Comparison of ENCODE assay signal across 19 cellular contexts in genomic region chr17:12620200-12620720, GRCh38. TPM values are rescaled to one million over a fixed set of nuclear protein-coding genes. Genes with fewer than 3 reads are reported as not detected.
DNase-seq lines count a peak whose midpoint lies in the region; ATAC-seq and TF ChIP-seq lines count a peak whose summit lies in the region.
"Had no signal": no experiment of that assay in that cellular context is flagged by ENCODE, and none has a peak within 500 bp of the region (broad histone marks: within the 10 kb centered on the region; RNA-seq: fewer than 3 reads in every experiment).

No MANE protein-coding gene starts in this region.

- no peaks in the 10 kb centered on the region for H3K4me1 Mint-ChIP-seq in activated naive CD8-positive, alpha-beta T cell treated with anti-CD3 and anti-CD28 coated beads, Interleukin-2, amount 50 U/mL, for 24 hours
- H3K4me1 Mint-ChIP-seq: activated T-helper 17 cell treated with anti-CD3 and anti-CD28 coated beads, Interleukin-2, amount 50 U/mL, for 72 hours; naive thymus-derived CD4-positive, alpha-beta T cell had no signal

- no peak overlapping the region for H3K27ac Mint-ChIP-seq in activated naive CD8-positive, alpha-beta T cell treated with anti-CD3 and anti-CD28 coated beads, Interleukin-2, amount 50 U/mL, for 24 hours
- H3K27ac Mint-ChIP-seq: activated CD4-positive, alpha-beta memory T cell treated with anti-CD3 and anti-CD28 coated beads for 36 hours; activated T-helper 17 cell treated with anti-CD3 and anti-CD28 coated beads, Interleukin-2, amount 50 U/mL, for 72 hours; naive thymus-derived CD4-positive, alpha-beta T cell had no signal

- H3K9me3 ChIP-seq in HEK293 (ENCODE audit: control insufficient read depth, insufficient read depth, low read depth, low read length): no peaks in the 10 kb centered on the region
- H3K9me3 ChIP-seq: body of pancreas, upper lobe of right lung had no signal

- H3K36me3 ChIP-seq in HEK293 (ENCODE audit: control insufficient read depth in 2 of 2, insufficient read depth in 1 of 2, low read length in 2 of 2): no peaks in the 10 kb centered on the region
- H3K36me3 ChIP-seq: upper lobe of right lung had no signal

- no peak for ATAC-seq in activated naive CD8-positive, alpha-beta T cell treated with anti-CD3 and anti-CD28 coated beads, Interleukin-2, amount 50 U/mL, for 24 hours
- ATAC-seq in left lobe of liver: no peak
- ATAC-seq: activated T-helper 17 cell treated with anti-CD3 and anti-CD28 coated beads, Interleukin-2, amount 50 U/mL, for 72 hours; body of pancreas; naive thymus-derived CD4-positive, alpha-beta T cell; upper lobe of right lung had no signal

- POLR2A ChIA-PET in HEK293 (lab: Yijun Ruan, JAX): no interaction called here

- H3K36me3 Mint-ChIP-seq in activated naive CD8-positive, alpha-beta T cell treated with anti-CD3 and anti-CD28 coated beads, Interleukin-2, amount 50 U/mL, for 24 hours (ENCODE audit: low read depth): no peaks in the 10 kb centered on the region
- H3K36me3 Mint-ChIP-seq: activated CD4-positive, alpha-beta memory T cell treated with anti-CD3 and anti-CD28 coated beads for 36 hours had no signal

- H3K27ac ChIP-seq in HEK293 (ENCODE audit: extremely low read depth, low read depth, low read length) (no peak overlapping the region), epithelial cell of prostate (peak overlapping the region; percentile 74)
- H3K27ac ChIP-seq: body of pancreas, upper lobe of right lung had no signal

- DNase-seq in SHP77 treated with DMSO at 0.1 percent for 48 hours (lab: John Stamatoyannopoulos, UW) (peak; percentile 2), epithelial cell of prostate (ENCODE audit: low read depth, low spot score) (no peak), skeletal muscle cell (ENCODE audit: low read depth) (peak; percentile 74), GM03348 (ENCODE audit: low spot score) (no peak), NCI-H748 (lab: John Stamatoyannopoulos, UW; ENCODE audit: unreplicated experiment) (no peak), left lobe of liver (ENCODE audit: low spot score) (no peak)
- DNase-seq in activated naive CD8-positive, alpha-beta T cell treated with anti-CD3 and anti-CD28 coated beads, Interleukin-2, amount 50 U/mL, for 24 hours: no peak
- DNase-seq: activated CD4-positive, alpha-beta memory T cell treated with anti-CD3 and anti-CD28 coated beads for 36 hours; body of pancreas; C1 segment of cervical spinal cord; glutamatergic neuron; naive thymus-derived CD4-positive, alpha-beta T cell; NCI-H2029; NK-92 treated with Interleukin-12 subunit alpha and Interleukin-12 subunit beta, amount 100 ng/mL, for 24 hours; stimulated activated naive CD4-positive, alpha-beta T cell; upper lobe of right lung had no signal

- peaks cover 8% of the 10 kb centered on the region; the same call in 1 of the 2 replicates for H3K4me1 ChIP-seq in HEK293 (ENCODE audit: control insufficient read depth, insufficient read depth, low read length)
- H3K4me1 ChIP-seq: body of pancreas, upper lobe of right lung had no signal

- no peak for TF ChIP-seq CTCF in HEK293 (tag by site-specific recombination; IDR thresholded peaks at IDR 0.05)

- H3K27me3 Mint-ChIP-seq in activated naive CD8-positive, alpha-beta T cell treated with anti-CD3 and anti-CD28 coated beads, Interleukin-2, amount 50 U/mL, for 24 hours: peaks cover 3% of the 10 kb centered on the region
- H3K27me3 Mint-ChIP-seq: activated CD4-positive, alpha-beta memory T cell treated with anti-CD3 and anti-CD28 coated beads for 36 hours had no signal

- peaks cover 3% of the 10 kb centered on the region for H3K9me3 Mint-ChIP-seq in activated naive CD8-positive, alpha-beta T cell treated with anti-CD3 and anti-CD28 coated beads, Interleukin-2, amount 50 U/mL, for 24 hours

- CTCF ChIA-PET in HEK293 (lab: Yijun Ruan, JAX): interaction anchor here (0.7 to 1.5 kb wide), 3 partner anchors 8 to 74 kb away, joined by 3 to 5 read pairs (median 3); no protein-coding TSS in a partner anchor

- no peak overlapping the region for H3K4me3 Mint-ChIP-seq in activated naive CD8-positive, alpha-beta T cell treated with anti-CD3 and anti-CD28 coated beads, Interleukin-2, amount 50 U/mL, for 24 hours
- H3K4me3 Mint-ChIP-seq: activated CD4-positive, alpha-beta memory T cell treated with anti-CD3 and anti-CD28 coated beads for 36 hours; activated T-helper 17 cell treated with anti-CD3 and anti-CD28 coated beads, Interleukin-2, amount 50 U/mL, for 72 hours; naive thymus-derived CD4-positive, alpha-beta T cell had no signal

- H3K4me3 ChIP-seq in HEK293 (ENCODE audit: low read depth, low read length) (no peak overlapping the region), skeletal muscle cell (ENCODE audit: low read depth, low read length) (no peak overlapping the region)
- H3K4me3 ChIP-seq: body of pancreas, upper lobe of right lung had no signal

TF ChIP-seq in HEK293, 187 proteins besides CTCF, POLR2A, EP300 and RAD21:
- TF ChIP-seq ZNF16 (tag by site-specific recombination; IDR thresholded peaks at IDR 0.05; ENCODE audit: low read depth) (no peak), YY1 (tag by site-specific recombination; IDR thresholded peaks at IDR 0.05) (no peak), ZNF394 (tag by site-specific recombination; IDR thresholded peaks at IDR 0.05; ENCODE audit: borderline replicate concordance) (no peak), HIC1 (tag by site-specific recombination; IDR thresholded peaks at IDR 0.05) (no peak), ZNF660 (tag by site-specific recombination; IDR thresholded peaks at IDR 0.05) (no peak), ZNF335 (tag by site-specific recombination; conservative IDR thresholded peaks at IDR 0.05) (peak; percentile 19; the same call in 1 of the 2 replicates)

RNA-seq across cellular contexts. Expression of gene MYOCD, which starts 45.4 kb away (rescaled TPM):
- 0.23 TPM for total RNA-seq in left lobe of liver
- total RNA-seq: activated CD4-positive, alpha-beta memory T cell treated with anti-CD3 and anti-CD28 coated beads for 36 hours; activated T-helper 17 cell treated with anti-CD3 and anti-CD28 coated beads, Interleukin-2, amount 50 U/mL, for 72 hours; naive thymus-derived CD4-positive, alpha-beta T cell; renal cortical epithelial cell had no signal

Comparison
In these comparisons a context has a peak if more than half of its experiments do, and no peak if none do; other contexts are left out.
1. DNase-seq: peak in SHP77 treated with DMSO at 0.1 percent for 48 hours (single experiment) and skeletal muscle cell (single experiment); none in epithelial cell of prostate (single experiment), GM03348 (single experiment), NCI-H748 (single experiment), activated naive CD8-positive, alpha-beta T cell treated with anti-CD3 and anti-CD28 coated beads, Interleukin-2, amount 50 U/mL, for 24 hours (single experiment) and left lobe of liver (single experiment).